In genomic region chr2:102094917-102095316, GRCh38 we compare ENCODE assay signal across 10 cellular contexts. TPM values are rescaled to one million over a fixed set of nuclear protein-coding genes. Genes with fewer than 3 reads are reported as not detected.
A peak's percentile ranks its signal among the peaks of the same experiment; 100 is the strongest.
DNase-seq lines count a peak whose midpoint lies in the region; FAIRE-seq and TF ChIP-seq lines count a peak whose summit lies in the region.
"Had no signal": no experiment of that assay in that cellular context is flagged by ENCODE, and none has a peak within 500 bp of the region (broad histone marks: within the 10 kb centered on the region; RNA-seq: fewer than 3 reads in every experiment).

No MANE protein-coding gene starts in this region.

- no peak overlapping the region for H3K4me3 Mint-ChIP-seq in stimulated activated naive CD8-positive, alpha-beta T cell treated with anti-CD3 and anti-CD28 coated beads, Interleukin-15, Interleukin-2, amounts not matched to agents 100 ng/mL and 50 ng/mL, for 24 hours

- FAIRE-seq in D721Med (lab: Jason Lieb, UNC), result no peak

- DNase-seq in activated gamma-delta T cell treated with anti-CD3 and anti-CD28 coated beads, Interleukin-2, amount 50 U/mL, for 16 hours (ENCODE audit: low read depth), result peak; percentile 14
- DNase-seq in activated gamma-delta T cell treated with Interleukin-2 at 50 U/mL for 16 hours (no peak), SKM-1 treated with dmso at 0.1 percent for 144 hours (lab: John Stamatoyannopoulos, UW; ENCODE audit: unreplicated experiment) (peak; percentile 59), glomerular visceral epithelial cell (ENCODE audit: extremely low spot score) (peak; percentile 43), D721Med (ENCODE audit: insufficient read length, low spot score) (no peak), ovary (no peak), DMS114 treated with DMSO at 0.1 percent for 48 hours (lab: John Stamatoyannopoulos, UW; ENCODE audit: unreplicated experiment) (no peak)
- DNase-seq: cerebellar nuclear complex had no signal

- no peak overlapping the region for H3K27ac ChIP-seq in ovary
- H3K27ac ChIP-seq: KMS-11 had no signal

- H3K4me1 ChIP-seq in ovary (ENCODE audit: insufficient read depth), result peaks cover 2% of the 10 kb centered on the region

- intact Hi-C loops in ovary (cut with DNase I), result no loop called here

- no peak for TF ChIP-seq POLR2A in ovary (IDR thresholded peaks at IDR 0.05)

- peak overlapping the region; percentile 3 for H3K27ac Mint-ChIP-seq in stimulated activated naive CD8-positive, alpha-beta T cell treated with anti-CD3 and anti-CD28 coated beads, Interleukin-15, Interleukin-2, amounts not matched to agents 100 ng/mL and 50 ng/mL, for 24 hours

- peaks cover 22% of the 10 kb centered on the region for H3K9me3 Mint-ChIP-seq in stimulated activated naive CD8-positive, alpha-beta T cell treated with anti-CD3 and anti-CD28 coated beads, Interleukin-15, Interleukin-2, amounts not matched to agents 100 ng/mL and 50 ng/mL, for 24 hours

- peaks cover 11% of the 10 kb centered on the region for H3K36me3 Mint-ChIP-seq in stimulated activated naive CD8-positive, alpha-beta T cell treated with anti-CD3 and anti-CD28 coated beads, Interleukin-15, Interleukin-2, amounts not matched to agents 100 ng/mL and 50 ng/mL, for 24 hours (ENCODE audit: low read depth)

- peaks cover 15% of the 10 kb centered on the region for H3K27me3 Mint-ChIP-seq in stimulated activated naive CD8-positive, alpha-beta T cell treated with anti-CD3 and anti-CD28 coated beads, Interleukin-15, Interleukin-2, amounts not matched to agents 100 ng/mL and 50 ng/mL, for 24 hours

- H3K36me3 ChIP-seq in ovary, result no peaks in the 10 kb centered on the region

- no peak overlapping the region for H3K4me3 ChIP-seq in ovary

- TF ChIP-seq EP300 in ovary (IDR thresholded peaks at IDR 0.05), result no peak

- no peaks in the 10 kb centered on the region for H3K9me3 ChIP-seq in ovary

- 73 to 77% (median 75%) methylated on average over 4 of the region's 4 CpGs for WGBS in ovary, 3 donors

- H3K27me3 ChIP-seq in ovary, result no peaks in the 10 kb centered on the region

- H3K4me1 Mint-ChIP-seq in stimulated activated naive CD8-positive, alpha-beta T cell treated with anti-CD3 and anti-CD28 coated beads, Interleukin-15, Interleukin-2, amounts not matched to agents 100 ng/mL and 50 ng/mL, for 24 hours (ENCODE audit: low read depth), result peaks cover 10% of the 10 kb centered on the region

- TF ChIP-seq CTCF in D721Med (IDR thresholded peaks at IDR 0.05; ENCODE audit: insufficient read depth, missing control alignments), result no peak
- no peak for TF ChIP-seq CTCF in ovary (IDR thresholded peaks at IDR 0.05)

RNA-seq across cellular contexts. Expression of gene IL1R1, which starts 47.6 kb away (rescaled TPM):
- 100 to 1,000 TPM in 2 of 7 donors, 10 to 100 TPM in 4, 1 to 10 TPM in 1; 6.5 to 142 (median 36.5) TPM for total RNA-seq in ovary
- polyA plus RNA-seq in ovary, result 10 to 100 TPM; 36.3 to 76.7 TPM

Comparison
In these comparisons a context has a peak if more than half of its experiments do, and no peak if none do; other contexts are left out.
1. DNase-seq: peak in activated gamma-delta T cell treated with anti-CD3 and anti-CD28 coated beads, Interleukin-2, amount 50 U/mL, for 16 hours (single experiment), SKM-1 treated with dmso at 0.1 percent for 144 hours (single experiment) and glomerular visceral epithelial cell (single experiment); none in activated gamma-delta T cell treated with Interleukin-2 at 50 U/mL for 16 hours (single experiment), D721Med (single experiment), ovary (0 of 5) and DMS114 treated with DMSO at 0.1 percent for 48 hours (single experiment).